In genomic region chr10:46094931-46095755, GRCh38 we compare ENCODE assay signal across 11 cellular contexts. TPM values are rescaled to one million over a fixed set of nuclear protein-coding genes. Genes with fewer than 3 reads are reported as not detected.
DNase-seq lines count a peak whose midpoint lies in the region; ATAC-seq and TF ChIP-seq lines count a peak whose summit lies in the region.
"Had no signal": no experiment of that assay in that cellular context is flagged by ENCODE, and none has a peak within 500 bp of the region (broad histone marks: within the 10 kb centered on the region; RNA-seq: fewer than 3 reads in every experiment).

No MANE protein-coding gene starts in this region.

- peak overlapping the region; percentile 38 for H2AFZ ChIP-seq in GM23338

- no peaks in the 10 kb centered on the region for H3K27me3 Mint-ChIP-seq in T-helper 1 cell treated with Interleukin-12 subunit alpha and Interleukin-12 subunit beta and Interleukin-4 antibody, amounts not matched to agents 30 μg/mL and 1 μg/mL, for 36 hours (ENCODE audit: low read depth)
- H3K27me3 Mint-ChIP-seq in GM23338 (ENCODE audit: insufficient read depth, low read depth, poor library complexity) (peaks cover 6% of the 10 kb centered on the region), naive B cell (no peaks in the 10 kb centered on the region)
- H3K27me3 Mint-ChIP-seq in activated T-cell treated with anti-CD3 and anti-CD28 coated beads, Interleukin-2, amount 50 U/mL, for 24 hours, result no peaks in the 10 kb centered on the region

- no peaks in the 10 kb centered on the region for H3K27me3 ChIP-seq in GM23338 (ENCODE audit: insufficient read depth)

- no peak for TF ChIP-seq CTCF in GM23338 (conservative IDR thresholded peaks at IDR 0.05; ENCODE audit: low read depth in 2 of 2)
- no peak for TF ChIP-seq CTCF in foreskin fibroblast (IDR thresholded peaks at IDR 0.05; ENCODE audit: low read depth, low read length)
- no peak for TF ChIP-seq CTCF in GM13976 (IDR thresholded peaks at IDR 0.05; ENCODE audit: borderline replicate concordance, control extremely low read depth, extremely low read depth, insufficient read depth, missing control alignments)

- H3K27ac Mint-ChIP-seq in T-helper 1 cell treated with Interleukin-12 subunit alpha and Interleukin-12 subunit beta and Interleukin-4 antibody, amounts not matched to agents 30 μg/mL and 1 μg/mL, for 36 hours, result peak overlapping the region; percentile 36
- H3K27ac Mint-ChIP-seq in GM23338 (no peak overlapping the region), naive B cell (peak overlapping the region in 4 of 6 donors; percentile 59 to 91 (median 76))
- peak overlapping the region; percentile 79 for H3K27ac Mint-ChIP-seq in activated T-cell treated with anti-CD3 and anti-CD28 coated beads, Interleukin-2, amount 50 U/mL, for 24 hours

- H3K9me3 Mint-ChIP-seq in T-helper 1 cell treated with Interleukin-12 subunit alpha and Interleukin-12 subunit beta and Interleukin-4 antibody, amounts not matched to agents 30 μg/mL and 1 μg/mL, for 36 hours, result no peaks in the 10 kb centered on the region
- H3K9me3 Mint-ChIP-seq in GM23338, result no peaks in the 10 kb centered on the region
- no peaks in the 10 kb centered on the region for H3K9me3 Mint-ChIP-seq in activated T-cell treated with anti-CD3 and anti-CD28 coated beads, Interleukin-2, amount 50 U/mL, for 24 hours
- H3K9me3 Mint-ChIP-seq in naive B cell, result peaks cover 0 to 6% (median 0%) of the 10 kb centered on the region in 7 donors

- no peak overlapping the region for H3K27ac ChIP-seq in GM23338 (ENCODE audit: low read depth)
- H3K27ac ChIP-seq: A549 had no signal

- H3K4me1 ChIP-seq in GM23338 (ENCODE audit: insufficient read depth), result no peaks in the 10 kb centered on the region
- H3K4me1 ChIP-seq: A549 had no signal

- H3K4me2 ChIP-seq in GM23338, result no peak overlapping the region
- H3K4me2 ChIP-seq: A549 had no signal

- H3K36me3 Mint-ChIP-seq in T-helper 1 cell treated with Interleukin-12 subunit alpha and Interleukin-12 subunit beta and Interleukin-4 antibody, amounts not matched to agents 30 μg/mL and 1 μg/mL, for 36 hours (ENCODE audit: low read depth), result peaks cover 3% of the 10 kb centered on the region
- H3K36me3 Mint-ChIP-seq in GM23338 (ENCODE audit: low read depth) (no peaks in the 10 kb centered on the region), naive B cell (no peaks in the 10 kb centered on the region)
- H3K36me3 Mint-ChIP-seq in activated T-cell treated with anti-CD3 and anti-CD28 coated beads, Interleukin-2, amount 50 U/mL, for 24 hours (ENCODE audit: low read depth), result no peaks in the 10 kb centered on the region

- ATAC-seq in GM23338, result peak; percentile 40
- no peak for ATAC-seq in naive B cell (ENCODE audit: low read depth in 2 of 2)

- DNase-seq in T-helper 1 cell, result no peak
- DNase-seq in GM23338 (ENCODE audit: low spot score), result no peak
- DNase-seq in activated T-cell treated with anti-CD3 and anti-CD28 coated beads, Interleukin-2, amount 50 U/mL, for 24 hours, result peak; percentile 53
- no peak for DNase-seq in naive B cell
- no peak for DNase-seq in foreskin fibroblast
- no peak for DNase-seq in GM13976 (ENCODE audit: low spot score)
- no peak for DNase-seq in UCSD-AML1 (lab: John Stamatoyannopoulos, UW; ENCODE audit: unreplicated experiment)
- DNase-seq: occipital lobe had no signal

- no peaks in the 10 kb centered on the region for H3K79me2 ChIP-seq in GM23338 (replicated peaks; ENCODE audit: insufficient read depth)

- no peaks in the 10 kb centered on the region for H3K36me3 ChIP-seq in GM23338 (ENCODE audit: insufficient read depth)

- H3K4me1 Mint-ChIP-seq in T-helper 1 cell treated with Interleukin-12 subunit alpha and Interleukin-12 subunit beta and Interleukin-4 antibody, amounts not matched to agents 30 μg/mL and 1 μg/mL, for 36 hours (ENCODE audit: low read depth), result peaks cover 32% of the 10 kb centered on the region
- peaks cover 20% of the 10 kb centered on the region for H3K4me1 Mint-ChIP-seq in GM23338
- H3K4me1 Mint-ChIP-seq in activated T-cell treated with anti-CD3 and anti-CD28 coated beads, Interleukin-2, amount 50 U/mL, for 24 hours (ENCODE audit: low read depth), result peaks cover 2% of the 10 kb centered on the region
- peaks cover 12 to 33% (median 21%) of the 10 kb centered on the region in 3 donors for H3K4me1 Mint-ChIP-seq in naive B cell

- H3F3A ChIP-seq in GM23338 (replicated peaks; ENCODE audit: low read depth), result no peaks in the 10 kb centered on the region

- in situ Hi-C loops in GM13976 (cut with MboI; ENCODE audit: low sequenced_read_pairs, unreplicated experiment), result no loop called here

- H3K4me3 Mint-ChIP-seq in T-helper 1 cell treated with Interleukin-12 subunit alpha and Interleukin-12 subunit beta and Interleukin-4 antibody, amounts not matched to agents 30 μg/mL and 1 μg/mL, for 36 hours, result peak overlapping the region; percentile 33
- H3K4me3 Mint-ChIP-seq in GM23338 (no peak overlapping the region), naive B cell (peak overlapping the region in 4 of 8 donors; percentile 12 to 54 (median 26))
- peak overlapping the region; percentile 6 for H3K4me3 Mint-ChIP-seq in activated T-cell treated with anti-CD3 and anti-CD28 coated beads, Interleukin-2, amount 50 U/mL, for 24 hours

- no peaks in the 10 kb centered on the region for H3K9me2 ChIP-seq in GM23338 (ENCODE audit: insufficient read depth)

- H4K20me1 ChIP-seq in GM23338 (replicated peaks; ENCODE audit: insufficient read depth), result no peaks in the 10 kb centered on the region

- H3K4me3 ChIP-seq in GM23338, result no peak overlapping the region
- no peak overlapping the region for H3K4me3 ChIP-seq in foreskin fibroblast (ENCODE audit: low read depth in 1 of 2, low read length in 2 of 2)
- H3K4me3 ChIP-seq: A549 had no signal

TF ChIP-seq in GM23338, 12 proteins besides CTCF, POLR2A, EP300 and RAD21 (continues in another document):
- TF ChIP-seq ZNF114 (CRISPR knock-in tag; IDR thresholded peaks at IDR 0.05), result no peak
- TF ChIP-seq JUNB (IDR thresholded peaks at IDR 0.05; ENCODE audit: unreplicated experiment), result no peak
- no peak for TF ChIP-seq REST (IDR thresholded peaks at IDR 0.05; ENCODE audit: unreplicated experiment)
- no peak for TF ChIP-seq NANOG (IDR thresholded peaks at IDR 0.05; ENCODE audit: borderline replicate concordance)
- TF ChIP-seq, protein P1, sequence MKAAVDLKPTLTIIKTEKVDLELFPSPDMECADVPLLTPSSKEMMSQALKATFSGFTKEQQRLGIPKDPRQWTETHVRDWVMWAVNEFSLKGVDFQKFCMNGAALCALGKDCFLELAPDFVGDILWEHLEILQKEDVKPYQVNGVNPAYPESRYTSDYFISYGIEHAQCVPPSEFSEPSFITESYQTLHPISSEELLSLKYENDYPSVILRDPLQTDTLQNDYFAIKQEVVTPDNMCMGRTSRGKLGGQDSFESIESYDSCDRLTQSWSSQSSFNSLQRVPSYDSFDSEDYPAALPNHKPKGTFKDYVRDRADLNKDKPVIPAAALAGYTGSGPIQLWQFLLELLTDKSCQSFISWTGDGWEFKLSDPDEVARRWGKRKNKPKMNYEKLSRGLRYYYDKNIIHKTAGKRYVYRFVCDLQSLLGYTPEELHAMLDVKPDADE (IDR thresholded peaks at IDR 0.05), result no peak
- TF ChIP-seq POLR2AphosphoS5 (IDR thresholded peaks at IDR 0.05; ENCODE audit: low read depth), result no peak
- TF ChIP-seq CREB1 (CRISPR knock-in tag; IDR thresholded peaks at IDR 0.05; ENCODE audit: low read depth), result no peak
- TF ChIP-seq ZNF331 (CRISPR knock-in tag; IDR thresholded peaks at IDR 0.05; ENCODE audit: low read depth), result no peak
- TF ChIP-seq EZH2phosphoT487 (IDR thresholded peaks at IDR 0.05; ENCODE audit: unreplicated experiment), result no peak
- no peak for TF ChIP-seq EZH2 (IDR thresholded peaks at IDR 0.05; ENCODE audit: low read depth, unreplicated experiment)
- TF ChIP-seq STAT1 (IDR thresholded peaks at IDR 0.05; ENCODE audit: unreplicated experiment), result no peak

RNA-seq across cellular contexts. Expression of gene MSMB, which starts 49.1 kb away (rescaled TPM):
- not detected in 2 replicates for total RNA-seq in GM23338 (2014; rRNA removed; shearing (Covaris generic))
- not detected in 2 replicates for polyA plus RNA-seq in GM23338 (2016; fragmentation: Nextera tagmentation; extraction: Ambion mirVana)
- not detected for polyA plus RNA-seq in naive B cell (ENCODE audit: low read depth in 6 of 6)
- total RNA-seq: fibroblast of villous mesenchyme, occipital lobe had no signal
